10 cellular contexts compared by ENCODE assay signal in genomic region chr15:78170848-78171773, GRCh38.
DNase-seq lines count a peak whose midpoint lies in the region; ATAC-seq and TF ChIP-seq lines count a peak whose summit lies in the region.
"Had no signal": no experiment of that assay in that cellular context is flagged by ENCODE, and none has a peak within 500 bp of the region (broad histone marks: within the 10 kb centered on the region; RNA-seq: fewer than 3 reads in every experiment).

No MANE protein-coding gene starts in this region.

- CTCF ChIA-PET in GM10248 (lab: Yijun Ruan, JAX), result interaction anchor here (0.8 to 6.9 kb wide), 9 partner anchors 10 to 212 kb away, joined by 3 to 45 read pairs (median 4); partner anchors contain the start of genes CIB2 and IDH3A

- no peak for TF ChIP-seq CTCF in GM10248 (IDR thresholded peaks at IDR 0.05; ENCODE audit: control extremely low read depth, extremely low read depth, low read depth, missing control alignments)

- no peaks in the 10 kb centered on the region for H3K9me3 Mint-ChIP-seq in dendritic cell treated with granulocyte-macrophage colony-stimulating factor and Interleukin-4, amounts not matched to agents 40 ng/mL and 50 ng/mL, for 4 days
- H3K9me3 Mint-ChIP-seq: CD4-positive, alpha-beta T cell had no signal

- peaks cover 1% of the 10 kb centered on the region for H3K27me3 Mint-ChIP-seq in dendritic cell treated with granulocyte-macrophage colony-stimulating factor and Interleukin-4, amounts not matched to agents 40 ng/mL and 50 ng/mL, for 4 days
- H3K27me3 Mint-ChIP-seq: CD4-positive, alpha-beta T cell had no signal

- peak; percentile 47 for ATAC-seq in GM21360 (IDR thresholded peaks at IDR 0.05; ENCODE audit: unreplicated experiment)
- peak; percentile 46 for ATAC-seq in HG03196 (IDR thresholded peaks at IDR 0.05; ENCODE audit: unreplicated experiment)

- POLR2A ChIA-PET in GM10248 (lab: Yijun Ruan, JAX), result no interaction called here

- peaks cover 54% of the 10 kb centered on the region for H3K36me3 Mint-ChIP-seq in dendritic cell treated with granulocyte-macrophage colony-stimulating factor and Interleukin-4, amounts not matched to agents 40 ng/mL and 50 ng/mL, for 4 days (ENCODE audit: low read depth)

- peaks cover 51% of the 10 kb centered on the region for H3K4me1 Mint-ChIP-seq in dendritic cell treated with granulocyte-macrophage colony-stimulating factor and Interleukin-4, amounts not matched to agents 40 ng/mL and 50 ng/mL, for 4 days (ENCODE audit: low read depth)

- H3K27ac Mint-ChIP-seq in dendritic cell treated with granulocyte-macrophage colony-stimulating factor and Interleukin-4, amounts not matched to agents 40 ng/mL and 50 ng/mL, for 4 days, result peak overlapping the region; percentile 80
- H3K27ac Mint-ChIP-seq: CD4-positive, alpha-beta T cell had no signal

- DNase-seq in GM10248 (ENCODE audit: extremely low spot score) (peak; percentile 64), D341Med (ENCODE audit: low spot score) (no peak), activated gamma-delta T cell (lab: John Stamatoyannopoulos, UW) (no peak), SHP77 (lab: John Stamatoyannopoulos, UW) (no peak)
- no peak for DNase-seq in NK-92 treated with Interleukin-12 subunit alpha and Interleukin-12 subunit beta, amount 100 ng/mL, for 24 hours (lab: John Stamatoyannopoulos, UW)
- DNase-seq: CD4-positive, alpha-beta T cell; dorsolateral prefrontal cortex had no signal

- intact Hi-C loops in dendritic cell treated with granulocyte-macrophage colony-stimulating factor and Interleukin-4, amounts not matched to agents 40 ng/mL and 50 ng/mL, for 4 days (cut with micrococcal nuclease), result no loop called here

- no peak overlapping the region for H3K4me3 Mint-ChIP-seq in dendritic cell treated with granulocyte-macrophage colony-stimulating factor and Interleukin-4, amounts not matched to agents 40 ng/mL and 50 ng/mL, for 4 days
- H3K4me3 Mint-ChIP-seq: CD4-positive, alpha-beta T cell had no signal
